ENCODE assay signal across 14 cellular contexts in genomic region chr10:117350905-117351304, GRCh38. TPM values are rescaled to one million over a fixed set of nuclear protein-coding genes. Genes with fewer than 3 reads are reported as not detected.
DNase-seq lines count a peak whose midpoint lies in the region; ATAC-seq, FAIRE-seq and TF ChIP-seq lines count a peak whose summit lies in the region.
"Had no signal": no experiment of that assay in that cellular context is flagged by ENCODE, and none has a peak within 500 bp of the region (broad histone marks: within the 10 kb centered on the region; RNA-seq: fewer than 3 reads in every experiment).

No MANE protein-coding gene starts in this region.

- peak overlapping the region in 3 of 6 donors; percentile 2 to 24 (median 18) for H3K27ac Mint-ChIP-seq in naive B cell

- H3K27me3 Mint-ChIP-seq in naive B cell = no peaks in the 10 kb centered on the region

- peak overlapping the region in 3 of 8 donors; percentile 6 to 40 (median 9) for H3K4me3 Mint-ChIP-seq in naive B cell

- H3K9ac ChIP-seq in kidney (ENCODE audit: low read length in 2 of 2) = no peak overlapping the region

- no peak for TF ChIP-seq POLR2A in heart left ventricle (IDR thresholded peaks at IDR 0.05)

- H3K36me3 Mint-ChIP-seq in naive B cell = no peaks in the 10 kb centered on the region

- H3K27ac ChIP-seq in kidney (ENCODE audit: low read depth in 2 of 2, low read length in 2 of 2) = no peak overlapping the region
- H3K27ac ChIP-seq in heart left ventricle = peak overlapping the region in 1 of 12 donors; percentile 47

- H3K9me3 ChIP-seq in kidney (ENCODE audit: control insufficient read depth in 1 of 2, low read length in 2 of 2) (no peaks in the 10 kb centered on the region), heart left ventricle (no peaks in the 10 kb centered on the region)

- H3K36me3 ChIP-seq in kidney (ENCODE audit: control insufficient read depth in 1 of 2, insufficient read depth in 2 of 2, low read length in 2 of 2) (no peaks in the 10 kb centered on the region), heart left ventricle (no peaks in the 10 kb centered on the region)

- 87 to 93% (median 92%) methylated on average over 3 of the region's 3 CpGs for WGBS in heart left ventricle, 4 donors

- H3K27me3 ChIP-seq in heart left ventricle = no peaks in the 10 kb centered on the region

- intact Hi-C loops in kidney (cut with DNase I) (no loop called here), heart left ventricle (cut with DNase I) (no loop called here)

- H3K9me3 Mint-ChIP-seq in naive B cell = no peaks in the 10 kb centered on the region

- peaks cover 48 to 58% (median 52%) of the 10 kb centered on the region in 3 donors for H3K4me1 Mint-ChIP-seq in naive B cell

- DNase-seq in naive B cell = no peak
- no peak for DNase-seq in kidney
- no peak for DNase-seq in NCI-H1092 (lab: John Stamatoyannopoulos, UW)
- no peak for DNase-seq in retina
- no peak for DNase-seq in heart left ventricle
- DNase-seq: activated CD4-positive, alpha-beta T cell treated with anti-CD3 and anti-CD28 coated beads for 48 hours; effector memory CD4-positive, alpha-beta T cell; hippocampal formation; IMR-90; NCI-H2227 treated with DMSO at 0.1 percent for 48 hours; right cardiac atrium had no signal

- no peak for FAIRE-seq in kidney (lab: Jason Lieb, UNC)

- H3K4me1 ChIP-seq in kidney (ENCODE audit: control insufficient read depth in 1 of 2, insufficient read depth in 1 of 2, low read depth in 1 of 2, low read length in 2 of 2) (peaks cover 3 to 4% of the 10 kb centered on the region in 2 donors), heart left ventricle (peaks cover 0 to 48% (median 3%) of the 10 kb centered on the region in 12 donors)

- ATAC-seq in GM19023 (IDR thresholded peaks at IDR 0.05; ENCODE audit: unreplicated experiment) (peak; percentile 67), GM21825 (IDR thresholded peaks at IDR 0.05; ENCODE audit: unreplicated experiment) (peak; percentile 65), HG03354 (IDR thresholded peaks at IDR 0.05; ENCODE audit: poor library complexity, severe bottlenecking, unreplicated experiment) (peak; percentile 83), naive B cell (ENCODE audit: low read depth in 2 of 2) (peak; percentile 14 to 37), heart left ventricle (no peak)
- ATAC-seq: right cardiac atrium had no signal

- TF ChIP-seq CTCF in kidney (IDR thresholded peaks at IDR 0.05; ENCODE audit: borderline replicate concordance, extremely low read depth, insufficient read depth) = no peak
- TF ChIP-seq CTCF in heart left ventricle (IDR thresholded peaks at IDR 0.05) = no peak

- H3K4me3 ChIP-seq in kidney (ENCODE audit: low read length in 2 of 2) (no peak overlapping the region), heart left ventricle (no peak overlapping the region)

RNA-seq across cellular contexts. Expression of gene PDZD8, which starts 24.3 kb away (rescaled TPM):
- polyA plus RNA-seq in naive B cell (ENCODE audit: low read depth in 6 of 6) = 10 to 100 TPM in 1 of 6 donors, 1 to 10 TPM in 5; 2.0 to 12.0 (median 6.5) TPM
- 41.9 TPM for total RNA-seq in kidney
- 7.4 TPM for polyA plus RNA-seq in kidney (ENCODE audit: insufficient read depth, low read depth, low replicate concordance)
- total RNA-seq in heart left ventricle = 10 to 100 TPM; 19.1 to 37.2 (median 26.1) TPM
- 10 to 100 TPM in 1 of 2 donors, 1 to 10 TPM in 1; 2.0 to 11.5 TPM for polyA plus RNA-seq in heart left ventricle

Comparison
In these comparisons a context has a peak if more than half of its experiments do, and no peak if none do; other contexts are left out.
1. ATAC-seq: peak in GM19023 (single experiment), GM21825 (single experiment), HG03354 (single experiment) and naive B cell (2 of 2); none in heart left ventricle (0 of 4).